ENCODE assay signal across 26 cellular contexts in genomic region chr19:811007-811434, GRCh38. TPM values are rescaled to one million over a fixed set of nuclear protein-coding genes. Genes with fewer than 3 reads are reported as not detected.
A peak's percentile ranks its signal among the peaks of the same experiment; 100 is the strongest.
DNase-seq lines count a peak whose midpoint lies in the region; ATAC-seq, FAIRE-seq and TF ChIP-seq lines count a peak whose summit lies in the region.
"Had no signal": no experiment of that assay in that cellular context is flagged by ENCODE, and none has a peak within 500 bp of the region (broad histone marks: within the 10 kb centered on the region; RNA-seq: fewer than 3 reads in every experiment).

No MANE protein-coding gene starts in this region.

- peaks cover 39 to 92% (median 57%) of the 10 kb centered on the region in 4 experiments for H3K36me3 ChIP-seq in H1 (ENCODE audit: control insufficient read depth in 2 of 4, insufficient read depth in 4 of 4, low read length in 3 of 4)
- H3K36me3 ChIP-seq in osteoblast (ENCODE audit: insufficient read depth, low read length): peaks cover 60% of the 10 kb centered on the region
- H3K36me3 ChIP-seq in smooth muscle cell (ENCODE audit: low read depth): peaks cover 20% of the 10 kb centered on the region

- TF ChIP-seq CTCF in H1 (IDR thresholded peaks at IDR 0.05; ENCODE audit: control extremely low read depth in 1 of 3, insufficient read depth in 1 of 3, low read depth in 1 of 3, low read length in 3 of 3) (no peak), osteoblast (IDR thresholded peaks at IDR 0.05; ENCODE audit: extremely low read depth, low read depth, low read length) (no peak), smooth muscle cell (IDR thresholded peaks at IDR 0.05; ENCODE audit: borderline replicate concordance, insufficient read depth, poor library complexity, severe bottlenecking) (no peak)

- peak; percentile 25 for DNase-seq in GM12891 (ENCODE audit: insufficient read length, low spot score)
- DNase-seq in H1 (ENCODE audit: low read depth in 1 of 2, low spot score in 2 of 2): no peak
- DNase-seq in osteoblast (ENCODE audit: insufficient read length, low spot score, missing footprints): peak; percentile 86
- no peak for DNase-seq in smooth muscle cell (lab: John Stamatoyannopoulos, UW; ENCODE audit: unreplicated experiment)
- DNase-seq in occipital lobe (lab: John Stamatoyannopoulos, UW): no peak
- DNase-seq: activated CD4-positive, alpha-beta T cell treated with anti-CD3 and anti-CD28 coated beads, Interleukin-2, amount 50 U/mL, for 4 hours; activated naive CD4-positive, alpha-beta T cell treated with Interleukin-2 at 50 U/mL for 16 hours; amniotic stem cell; DMS79; dorsolateral prefrontal cortex; naive B cell; NCI-H1694; NCI-H748 treated with DMSO at 0.1 percent for 48 hours; psoas muscle; stimulated activated naive CD4-positive, alpha-beta T cell treated with Interleukin-2 at 50 U/mL for 16 hours; WERI-Rb-1 had no signal

- no peak overlapping the region for H2BK20ac ChIP-seq in H1 (ENCODE audit: low read length)

- CTCF ChIA-PET in H1 (lab: Charles Lee; ENCODE audit: partially characterized antibody): no interaction called here

- no peak overlapping the region for H4K91ac ChIP-seq in H1 (replicated peaks; ENCODE audit: insufficient read length, low read length)

- no peak overlapping the region for H2BK5ac ChIP-seq in H1 (ENCODE audit: low read depth, low read length)

- H3K27ac ChIP-seq in H1 (ENCODE audit: low read depth, low read length): no peak overlapping the region
- H3K27ac ChIP-seq in osteoblast (ENCODE audit: low read depth, low read length): no peak overlapping the region
- H3K27ac ChIP-seq in smooth muscle cell (ENCODE audit: low read depth): no peak overlapping the region
- H3K27ac ChIP-seq: gastroesophageal sphincter, psoas muscle, SJSA1, WERI-Rb-1 had no signal

- H2BK120ac ChIP-seq in H1 (replicated peaks; ENCODE audit: low read depth, low read length): no peak overlapping the region

- TF ChIP-seq POLR2A in GM12891 (IDR thresholded peaks at IDR 0.05; ENCODE audit: low read depth, low read length) (no peak), H1 (IDR thresholded peaks at IDR 0.05; ENCODE audit: control extremely low read depth in 1 of 2, low read depth in 2 of 2, low read length in 2 of 2) (no peak; a peak in 1 of 3 replicates)

- H3K4me2 ChIP-seq in H1 (ENCODE audit: insufficient read depth in 1 of 2, low read depth in 2 of 2, low read length in 2 of 2): no peak overlapping the region
- no peak overlapping the region for H3K4me2 ChIP-seq in osteoblast (ENCODE audit: insufficient read depth, low read length)
- no peak overlapping the region for H3K4me2 ChIP-seq in smooth muscle cell

- H2BK15ac ChIP-seq in H1 (ENCODE audit: low read length): no peak overlapping the region

- no peak for FAIRE-seq in GM12891 (lab: Jason Lieb, UNC)
- FAIRE-seq in H1 (lab: Jason Lieb, UNC): no peak

- no peak overlapping the region for H3K18ac ChIP-seq in H1 (ENCODE audit: extremely low read depth, low read length)

- H4K20me1 ChIP-seq in H1 (replicated peaks in 1 of 2; ENCODE audit: control insufficient read depth in 1 of 2, insufficient read depth in 2 of 2, low read length in 2 of 2) (peaks cover 16 to 38% of the 10 kb centered on the region in 2 experiments), osteoblast (ENCODE audit: insufficient read depth, low read length) (peaks cover 51% of the 10 kb centered on the region), smooth muscle cell (ENCODE audit: low read depth) (peaks cover 71% of the 10 kb centered on the region)

- H3K23me2 ChIP-seq in H1 (ENCODE audit: low read depth, low read length): peaks cover 3% of the 10 kb centered on the region; the same call in 1 of the 2 replicates

- peaks cover 27% of the 10 kb centered on the region for H3F3A ChIP-seq in smooth muscle cell (ENCODE audit: low read depth)

- TF ChIP-seq EP300 in Ishikawa (IDR thresholded peaks at IDR 0.05; ENCODE audit: borderline replicate concordance) (no peak), H1 (IDR thresholded peaks at IDR 0.05; ENCODE audit: borderline replicate concordance in 1 of 2, low read depth in 2 of 2, low read length in 2 of 2) (no peak)

- H2AFZ ChIP-seq in H1 (ENCODE audit: low read length) (no peak overlapping the region), osteoblast (ENCODE audit: low read length) (no peak overlapping the region), smooth muscle cell (ENCODE audit: low read depth) (no peak overlapping the region)

- no peak overlapping the region for H2BK12ac ChIP-seq in H1 (ENCODE audit: low read depth, low read length)

- peaks cover 4% of the 10 kb centered on the region for H3K79me1 ChIP-seq in H1 (ENCODE audit: low read depth, low read length)

- no peak overlapping the region for H3K14ac ChIP-seq in H1 (ENCODE audit: insufficient read length)

- TF ChIP-seq RAD21 in Ishikawa (IDR thresholded peaks at IDR 0.05; ENCODE audit: low read depth) (no peak), H1 (IDR thresholded peaks at IDR 0.05 in 1 of 2, conservative IDR thresholded peaks at IDR 0.05 in 1 of 2; ENCODE audit: low read depth in 2 of 2, low read length in 2 of 2) (no peak)

- peaks cover 0 to 17% of the 10 kb centered on the region in 2 experiments; a peak in 3 of 4 replicates for H3K79me2 ChIP-seq in H1 (ENCODE audit: control insufficient read depth in 1 of 2, insufficient read depth in 2 of 2, low read length in 2 of 2)
- H3K79me2 ChIP-seq in osteoblast (ENCODE audit: insufficient read depth, low read length): peaks cover 49% of the 10 kb centered on the region
- H3K79me2 ChIP-seq in smooth muscle cell (ENCODE audit: low read depth): peaks cover 41% of the 10 kb centered on the region

- ATAC-seq in HG02798 (IDR thresholded peaks at IDR 0.05; ENCODE audit: poor library complexity, unreplicated experiment) (no peak), HG03378 (IDR thresholded peaks at IDR 0.05; ENCODE audit: unreplicated experiment) (no peak)
- ATAC-seq: CD8-positive, alpha-beta T cell; esophagus mucosa; gastroesophageal sphincter; psoas muscle had no signal

- peak overlapping the region; percentile 47; the same call in 1 of the 2 replicates for H4K8ac ChIP-seq in H1 (ENCODE audit: extremely low read depth, insufficient read depth, low read length)

- H3K4me1 ChIP-seq in H1 (replicated peaks in 1 of 4; ENCODE audit: control insufficient read depth in 3 of 4, insufficient read depth in 4 of 4, low read length in 3 of 4) (no peaks in the 10 kb centered on the region; a peak in 1 of 7 replicates), osteoblast (ENCODE audit: insufficient read depth, low read length) (no peaks in the 10 kb centered on the region), smooth muscle cell (ENCODE audit: low read depth) (no peaks in the 10 kb centered on the region)
- H3K4me1 ChIP-seq: SJSA1 had no signal

- H2AK5ac ChIP-seq in H1 (ENCODE audit: low read depth, low read length): no peak overlapping the region

- H3K4me3 ChIP-seq in H1 (ENCODE audit: extremely low read depth in 1 of 4, insufficient read depth in 2 of 4, low read depth in 3 of 4, low read length in 4 of 4) (no peak overlapping the region), osteoblast (ENCODE audit: insufficient read depth, low read length) (no peak overlapping the region), smooth muscle cell (no peak overlapping the region)
- H3K4me3 ChIP-seq: dorsolateral prefrontal cortex, gastroesophageal sphincter, psoas muscle, SJSA1 had no signal

- H3K4ac ChIP-seq in H1 (replicated peaks; ENCODE audit: insufficient read length, low read depth, low read length): no peak overlapping the region

- POLR2A ChIA-PET in H1 (lab: Charles Lee; ENCODE audit: partially characterized antibody): interaction anchor here (0.6 to 16.9 kb wide), 10 partner anchors 9 to 215 kb away, joined by 3 to 277 read pairs (median 6); partner anchors contain the start of genes AZU1, CNN2, PLPPR3 and PTBP1

- H3K23ac ChIP-seq in H1 (ENCODE audit: insufficient read length): no peak overlapping the region

- no peak overlapping the region for H3K9ac ChIP-seq in H1 (replicated peaks in 1 of 4; ENCODE audit: extremely low read depth in 1 of 4, low read depth in 3 of 4, low read length in 3 of 4)
- no peak overlapping the region for H3K9ac ChIP-seq in smooth muscle cell (ENCODE audit: low read depth)

- no peak overlapping the region for H3K56ac ChIP-seq in H1 (replicated peaks; ENCODE audit: insufficient read length, low read depth, low read length)

- H4K5ac ChIP-seq in H1 (ENCODE audit: insufficient read length, low read depth, low read length): no peak overlapping the region

- 92% methylated on average over 14 of the region's 23 CpGs; no CpG with 5 or more reads in 1 of the 2 experiments for WGBS in H1 (ENCODE audit: extremely low coverage in 1 of 2, insufficient coverage in 1 of 2, insufficient read length in 1 of 2, insufficient replicate concordance in 2 of 2, low coverage in 1 of 2, low lambda C conversion rate in 2 of 2, missing lambda C conversion rate in 1 of 2), 2 experiments
- WGBS in smooth muscle cell (ENCODE audit: low lambda C conversion rate): 94% methylated on average over 13 of the region's 23 CpGs

- H3K27me3 ChIP-seq in H1 (replicated peaks in 1 of 4; ENCODE audit: control insufficient read depth in 3 of 4, extremely low read depth in 1 of 4, insufficient read depth in 3 of 4, low read length in 3 of 4) (no peaks in the 10 kb centered on the region), osteoblast (ENCODE audit: insufficient read depth, low read length) (no peaks in the 10 kb centered on the region), smooth muscle cell (ENCODE audit: low read depth) (no peaks in the 10 kb centered on the region)
- H3K27me3 ChIP-seq: dorsolateral prefrontal cortex, gastroesophageal sphincter, SJSA1 had no signal

- H3K9me3 ChIP-seq in H1 (ENCODE audit: insufficient read depth in 2 of 2, low read depth in 1 of 2, low read length in 1 of 2) (no peaks in the 10 kb centered on the region), osteoblast (ENCODE audit: low read depth, low read length) (no peaks in the 10 kb centered on the region), smooth muscle cell (replicated peaks; ENCODE audit: low read depth) (no peaks in the 10 kb centered on the region)
- H3K9me3 ChIP-seq: gastroesophageal sphincter, psoas muscle, SJSA1 had no signal

RNA-seq across cellular contexts. Expression of gene PLPPR3, which starts 10.7 kb away (rescaled TPM):
- 0.15 TPM for polyA plus RNA-seq in GM12891 (2012; ENCODE audit: low read depth, missing spikeins)
- total RNA-seq in H1 (2021; fragmentation: NEBNext Ultra II Directional; extraction: Animal tissue kit (Norgen Biotek cat#: 25700)): 66.2 and 71.7 TPM in 2 replicates
- polyA plus RNA-seq in H1 (2011; rRNA removed) (76.4 and 109 TPM in 2 replicates), smooth muscle cell (13.7 and 14.7 TPM in 2 replicates)
- 66.5 TPM for polyA plus RNA-seq in H1 (2011; cell fraction: cytosol; rRNA removed)
- polyA plus RNA-seq in H1 (2011; cell fraction: nucleus; rRNA removed): 89.7 TPM
- polyA plus RNA-seq in H1 (2012, experiment 1 of 2): 24.6 to 62.3 TPM (median 53.0 TPM) in 4 replicates
- polyA plus RNA-seq in H1 (2012, experiment 2 of 2): 35.8 TPM
- 66.3 TPM for polyA plus RNA-seq in H1 (2013, experiment 1 of 2)
- polyA plus RNA-seq in H1 (2013, experiment 2 of 2): 72.6 TPM
- polyA minus RNA-seq in H1 (2011; rRNA and poly(A)+ RNA removed): 39.8 and 46.2 TPM in 2 replicates
- polyA minus RNA-seq in H1 (2011; cell fraction: cytosol; rRNA and poly(A)+ RNA removed): 66.8 TPM
- 32.2 TPM for polyA minus RNA-seq in H1 (2011; cell fraction: nucleus; rRNA and poly(A)+ RNA removed)
- total RNA-seq in osteoblast (0.36 TPM in 1 of 2 replicates, not detected in the other), smooth muscle cell (6.5 and 10.7 TPM in 2 replicates), occipital lobe (99.5 TPM)
- total RNA-seq: cardiac septum; CD8-positive, alpha-beta T cell; esophagus mucosa; gastroesophageal sphincter; psoas muscle; T-helper 2 cell treated with Interferon-gamma antibody and Interleukin-4, amounts not matched to agents 100 ng/mL and 5 ng/mL, for 36 hours had no signal
- polyA plus RNA-seq: psoas muscle had no signal

RNA-seq across cellular contexts. Expression of gene PTBP1, which starts 13.8 kb away (rescaled TPM):
- polyA plus RNA-seq in GM12891 (2012; ENCODE audit: low read depth, missing spikeins): 196 TPM
- 873 and 888 TPM in 2 replicates for total RNA-seq in H1 (2021; fragmentation: NEBNext Ultra II Directional; extraction: Animal tissue kit (Norgen Biotek cat#: 25700))
- 528 and 645 TPM in 2 replicates for polyA plus RNA-seq in H1 (2011; rRNA removed)
- polyA plus RNA-seq in H1 (2011; cell fraction: cytosol; rRNA removed): 260 TPM
- 826 TPM for polyA plus RNA-seq in H1 (2011; cell fraction: nucleus; rRNA removed)
- 649 to 848 TPM (median 690 TPM) in 4 replicates for polyA plus RNA-seq in H1 (2012, experiment 1 of 2)
- polyA plus RNA-seq in H1 (2012, experiment 2 of 2): 847 TPM
- 606 TPM for polyA plus RNA-seq in H1 (2013, experiment 1 of 2)
- polyA plus RNA-seq in H1 (2013, experiment 2 of 2): 550 TPM
- polyA minus RNA-seq in H1 (2011; rRNA and poly(A)+ RNA removed): 439 and 460 TPM in 2 replicates
- 362 TPM for polyA minus RNA-seq in H1 (2011; cell fraction: cytosol; rRNA and poly(A)+ RNA removed)
- 312 TPM for polyA minus RNA-seq in H1 (2011; cell fraction: nucleus; rRNA and poly(A)+ RNA removed)
- total RNA-seq in osteoblast: 106 and 124 TPM in 2 replicates
- 123 and 167 TPM in 2 replicates for total RNA-seq in smooth muscle cell
- polyA plus RNA-seq in smooth muscle cell: 226 and 238 TPM in 2 replicates
- 33.5 TPM for total RNA-seq in occipital lobe

RNA-seq across cellular contexts. Expression of gene AZU1, which starts 16.6 kb away (rescaled TPM):
- polyA plus RNA-seq in GM12891 (2012; ENCODE audit: low read depth, missing spikeins): 0.10 TPM
- 0.80 and 1.7 TPM in 2 replicates for total RNA-seq in H1 (2021; fragmentation: NEBNext Ultra II Directional; extraction: Animal tissue kit (Norgen Biotek cat#: 25700))
- polyA plus RNA-seq in H1 (2011; rRNA removed) (1.3 and 2.7 TPM in 2 replicates), smooth muscle cell (0.32 and 2.2 TPM in 2 replicates)
- polyA plus RNA-seq in H1 (2011; cell fraction: cytosol; rRNA removed): 1.1 TPM
- 5.9 TPM for polyA plus RNA-seq in H1 (2011; cell fraction: nucleus; rRNA removed)
- polyA plus RNA-seq in H1 (2012, experiment 1 of 2): 0.33 to 1.8 TPM (median 1.0 TPM) in 4 replicates
- 0.26 TPM for polyA plus RNA-seq in H1 (2012, experiment 2 of 2)
- 0.41 TPM for polyA plus RNA-seq in H1 (2013, experiment 1 of 2)
- polyA plus RNA-seq in H1 (2013, experiment 2 of 2): 0.55 TPM
- 0.29 TPM in 1 of 2 replicates, not detected in the other for polyA minus RNA-seq in H1 (2011; rRNA and poly(A)+ RNA removed)
- polyA minus RNA-seq in H1 (2011; cell fraction: cytosol; rRNA and poly(A)+ RNA removed): 1.3 TPM
- polyA minus RNA-seq in H1 (2011; cell fraction: nucleus; rRNA and poly(A)+ RNA removed): not detected
- total RNA-seq in osteoblast (not detected in 2 replicates), smooth muscle cell (0.45 and 8.0 TPM in 2 replicates), occipital lobe (0.31 TPM)
- total RNA-seq: esophagus mucosa; kidney epithelial cell; SJSA1; T-helper 2 cell treated with Interferon-gamma antibody and Interleukin-4, amounts not matched to agents 100 ng/mL and 5 ng/mL, for 36 hours had no signal
- polyA plus RNA-seq: psoas muscle had no signal

RNA-seq across cellular contexts. Expression of gene PRTN3, which starts 29.8 kb away (rescaled TPM):
- not detected for polyA plus RNA-seq in GM12891 (2012; ENCODE audit: low read depth, missing spikeins)
- 0.39 and 0.42 TPM in 2 replicates for total RNA-seq in H1 (2021; fragmentation: NEBNext Ultra II Directional; extraction: Animal tissue kit (Norgen Biotek cat#: 25700))
- polyA plus RNA-seq in H1 (2011; rRNA removed) (2.1 and 3.1 TPM in 2 replicates), smooth muscle cell (not detected in 2 replicates)
- polyA plus RNA-seq in H1 (2011; cell fraction: cytosol; rRNA removed): 0.88 TPM
- 1.6 TPM for polyA plus RNA-seq in H1 (2011; cell fraction: nucleus; rRNA removed)
- polyA plus RNA-seq in H1 (2012, experiment 1 of 2): 0.60 to 0.87 TPM (median 0.71 TPM) in 3 of 4 replicates, not detected in the other
- polyA plus RNA-seq in H1 (2012, experiment 2 of 2): 0.89 TPM
- polyA plus RNA-seq in H1 (2013, experiment 1 of 2): 1.0 TPM
- 1.2 TPM for polyA plus RNA-seq in H1 (2013, experiment 2 of 2)
- polyA minus RNA-seq in H1 (2011; rRNA and poly(A)+ RNA removed): 0.24 TPM in 1 of 2 replicates, not detected in the other
- polyA minus RNA-seq in H1 (2011; cell fraction: cytosol; rRNA and poly(A)+ RNA removed): not detected
- not detected for polyA minus RNA-seq in H1 (2011; cell fraction: nucleus; rRNA and poly(A)+ RNA removed)
- total RNA-seq in osteoblast (not detected in 2 replicates), smooth muscle cell (not detected in 2 replicates), occipital lobe (not detected)
- total RNA-seq: CD8-positive, alpha-beta T cell; esophagus mucosa; gastroesophageal sphincter; kidney epithelial cell; SJSA1; T-helper 2 cell treated with Interferon-gamma antibody and Interleukin-4, amounts not matched to agents 100 ng/mL and 5 ng/mL, for 36 hours had no signal

RNA-seq across cellular contexts. Expression of gene ELANE, which starts 41.1 kb away (rescaled TPM):
- not detected for polyA plus RNA-seq in GM12891 (2012; ENCODE audit: low read depth, missing spikeins)
- not detected in 2 replicates for total RNA-seq in H1 (2021; fragmentation: NEBNext Ultra II Directional; extraction: Animal tissue kit (Norgen Biotek cat#: 25700))
- not detected in 2 replicates for polyA plus RNA-seq in H1 (2011; rRNA removed)
- not detected for polyA plus RNA-seq in H1 (2011; cell fraction: cytosol; rRNA removed)
- not detected for polyA plus RNA-seq in H1 (2011; cell fraction: nucleus; rRNA removed)
- polyA plus RNA-seq in H1 (2012, experiment 1 of 2): not detected in 4 replicates
- polyA plus RNA-seq in H1 (2012, experiment 2 of 2): not detected
- polyA plus RNA-seq in H1 (2013, experiment 1 of 2): not detected
- not detected for polyA plus RNA-seq in H1 (2013, experiment 2 of 2)
- not detected in 2 replicates for polyA minus RNA-seq in H1 (2011; rRNA and poly(A)+ RNA removed)
- polyA minus RNA-seq in H1 (2011; cell fraction: cytosol; rRNA and poly(A)+ RNA removed): not detected
- not detected for polyA minus RNA-seq in H1 (2011; cell fraction: nucleus; rRNA and poly(A)+ RNA removed)
- 0.36 and 0.59 TPM in 2 replicates for total RNA-seq in osteoblast
- total RNA-seq in smooth muscle cell: not detected in 2 replicates
- polyA plus RNA-seq in smooth muscle cell: not detected in 2 replicates
- not detected for total RNA-seq in occipital lobe
- total RNA-seq: CD8-positive, alpha-beta T cell; esophagus mucosa; SJSA1; T-helper 2 cell treated with Interferon-gamma antibody and Interleukin-4, amounts not matched to agents 100 ng/mL and 5 ng/mL, for 36 hours had no signal

Comparison
In these comparisons a context has a peak if more than half of its experiments do, and no peak if none do; other contexts are left out.
1. DNase-seq: peak in GM12891 (single experiment) and osteoblast (single experiment); none in H1 (0 of 2), smooth muscle cell (single experiment) and occipital lobe (single experiment).